Comparison of ENCODE assay signal across 31 cellular contexts in genomic region chr7:51539840-51540239, GRCh38.
"Had no signal": no experiment of that assay in that cellular context is flagged by ENCODE, and none has a peak within 500 bp of the region (broad histone marks: within the 10 kb centered on the region; RNA-seq: fewer than 3 reads in every experiment).

No MANE protein-coding gene starts in this region.

- H3K4me3 ChIP-seq: ascending aorta, breast epithelium, cardiac muscle cell, colonic mucosa, esophagus squamous epithelium, gastroesophageal sphincter had no signal

- H3K27ac ChIP-seq: ascending aorta, breast epithelium, cardiac muscle cell, colonic mucosa, epithelial cell of prostate, esophagus squamous epithelium, gastroesophageal sphincter, VCaP had no signal

- H3K36me3 ChIP-seq: ascending aorta, breast epithelium, cardiac muscle cell, colonic mucosa, esophagus squamous epithelium, gastroesophageal sphincter had no signal

- H3K4me1 ChIP-seq: ascending aorta, breast epithelium, colonic mucosa, esophagus squamous epithelium, gastroesophageal sphincter had no signal

- H3K9me3 ChIP-seq: ascending aorta, colonic mucosa had no signal

- FAIRE-seq: endometrium, endothelial cell of umbilical vein had no signal

- H3K27me3 ChIP-seq: ascending aorta, breast epithelium, cardiac muscle cell, colonic mucosa, esophagus squamous epithelium, gastroesophageal sphincter had no signal

- DNase-seq: activated CD4-positive, alpha-beta memory T cell treated with anti-CD3 and anti-CD28 coated beads, Interleukin-2, amount 10 ng/mL, durations not matched to agents 7 days and 5 days; activated CD4-positive, alpha-beta T cell treated with anti-CD3 and anti-CD28 coated beads for 1 hour; activated CD4-positive, alpha-beta T cell treated with anti-CD3 and anti-CD28 coated beads for 4 hours; activated CD4-positive, alpha-beta T cell treated with anti-CD3 and anti-CD28 coated beads, Interleukin-2, amount 10 ng/mL, durations not matched to agents 7 days and 5 days; activated CD4-positive, alpha-beta T cell treated with anti-CD3 and anti-CD28 coated beads, Interleukin-2, amount 50 U/mL, for 4 hours; activated CD8-positive, alpha-beta memory T cell treated with anti-CD3 and anti-CD28 coated beads, Interleukin-2, amount 50 U/mL, for 48 hours; activated gamma-delta T cell; activated naive CD4-positive, alpha-beta T cell; activated naive CD4-positive, alpha-beta T cell treated with anti-CD3 and anti-CD28 coated beads, Interleukin-2, amount 10 ng/mL, durations not matched to agents 7 days and 5 days; activated naive CD8-positive, alpha-beta T cell treated with anti-CD3 and anti-CD28 coated beads, Interleukin-2, amount 10 ng/mL, durations not matched to agents 7 days and 5 days; activated T-cell treated with anti-CD3 and anti-CD28 coated beads for 4 hours; activated T-cell treated with anti-CD3 and anti-CD28 coated beads, Interleukin-2, amount 50 U/mL, for 24 hours; activated T-cell treated with anti-CD3 and anti-CD28 coated beads, Interleukin-2, amount 50 U/mL, for 72 hours; central memory CD4-positive, alpha-beta T cell; cerebellar nuclear complex; colonic mucosa; effector CD8-positive, alpha-beta T cell; esophagus squamous epithelium; foreskin melanocyte; head of caudate nucleus; T-helper 2 cell had no signal

- ATAC-seq: activated naive CD4-positive, alpha-beta T cell treated with anti-CD3 and anti-CD28 coated beads, Interleukin-2, amount 50 U/mL, for 72 hours; activated T-cell treated with anti-CD3 and anti-CD28 coated beads, Interleukin-2, amount 50 U/mL, for 72 hours; gastroesophageal sphincter; WTC11 had no signal
